19 cellular contexts compared by ENCODE assay signal in the genomic region with DNA sequence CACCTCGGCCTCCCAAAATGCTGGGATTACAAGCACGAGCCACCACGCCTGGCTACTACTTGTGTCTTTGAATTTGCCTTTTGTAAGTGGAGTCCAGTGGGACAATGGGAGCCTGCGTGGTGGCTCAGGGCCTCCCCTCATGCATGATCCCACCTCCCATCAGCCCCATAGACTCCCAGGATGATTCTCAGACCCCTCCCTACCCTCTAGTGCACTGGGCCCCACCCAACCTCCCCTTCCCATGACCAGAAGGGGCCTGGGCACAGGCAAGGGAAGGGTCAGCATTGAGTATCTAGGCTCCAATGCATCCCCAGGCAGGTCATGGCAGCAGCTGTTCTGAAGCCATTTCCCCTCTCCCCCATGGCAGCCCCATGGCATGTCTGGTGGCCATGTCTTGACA. TPM values are rescaled to one million over a fixed set of nuclear protein-coding genes. Genes with fewer than 3 reads are reported as not detected.
DNase-seq lines count a peak whose midpoint lies in the region; TF ChIP-seq lines count a peak whose summit lies in the region.
"Had no signal": no experiment of that assay in that cellular context is flagged by ENCODE, and none has a peak within 500 bp of the region (broad histone marks: within the 10 kb centered on the region; RNA-seq: fewer than 3 reads in every experiment).

No MANE protein-coding gene starts in this region.

- no peak overlapping the region for H3K27ac ChIP-seq in neuronal stem cell (replicated peaks; ENCODE audit: low read length)
- H3K27ac ChIP-seq: 22Rv1; A549; BLaER1 treated with 17β-estradiol and CSF1 and Interleukin-3, amounts not matched to agents 10 nM and 100 nM; C4-2B had no signal

- peak overlapping the region; percentile 44 for H2AK5ac ChIP-seq in neuronal stem cell (ENCODE audit: low read depth, low read length)

- H3K4me1 Mint-ChIP-seq in chondrocyte (ENCODE audit: low read depth) (peaks cover 25% of the 10 kb centered on the region), type B pancreatic cell (ENCODE audit: unreplicated experiment) (peaks cover 17% of the 10 kb centered on the region)
- H3K4me1 Mint-ChIP-seq: B cell had no signal

- peaks cover 4 to 11% of the 10 kb centered on the region in 2 donors for H3K4me1 ChIP-seq in neuronal stem cell (ENCODE audit: control insufficient read depth in 2 of 2, insufficient read depth in 1 of 2, low read depth in 1 of 2, low read length in 2 of 2)

- H3K27me3 Mint-ChIP-seq in chondrocyte (ENCODE audit: low read depth) (no peaks in the 10 kb centered on the region), type B pancreatic cell (no peaks in the 10 kb centered on the region)
- H3K27me3 Mint-ChIP-seq: CD4-positive, alpha-beta T cell had no signal

- H2BK120ac ChIP-seq in neuronal stem cell (ENCODE audit: low read depth, low read length), result no peak overlapping the region

- TF ChIP-seq CTCF in chondrocyte (IDR thresholded peaks at IDR 0.05), result no peak
- TF ChIP-seq CTCF in type B pancreatic cell (conservative IDR thresholded peaks at IDR 0.05), result no peak

- no peaks in the 10 kb centered on the region for H3K36me3 ChIP-seq in neuronal stem cell (replicated peaks in 1 of 2; ENCODE audit: control insufficient read depth in 2 of 2, insufficient read depth in 2 of 2, low read length in 2 of 2)

- WGBS in neuronal stem cell (ENCODE audit: extremely low coverage in 2 of 2, insufficient read length in 2 of 2, insufficient replicate concordance in 1 of 2), 2 donors, result no CpG with 5 or more reads among the region's 4 CpGs

- no peaks in the 10 kb centered on the region for H3K9me3 ChIP-seq in neuronal stem cell (replicated peaks in 1 of 2; ENCODE audit: control insufficient read depth in 2 of 2, insufficient read depth in 1 of 2, low read depth in 1 of 2, low read length in 2 of 2)
- H3K9me3 ChIP-seq: A549; BLaER1 treated with 17β-estradiol and CSF1 and Interleukin-3, amounts not matched to agents 10 nM and 100 nM; Caco-2 had no signal

- H2AFZ ChIP-seq in neuronal stem cell (ENCODE audit: low read length), result no peak overlapping the region

- no peak overlapping the region for H3K18ac ChIP-seq in neuronal stem cell (ENCODE audit: low read length)

- no peak overlapping the region for H2BK12ac ChIP-seq in neuronal stem cell (ENCODE audit: low read length)

- peaks cover 0 to 8% (median 0%) of the 10 kb centered on the region in 3 experiments for H3K27me3 ChIP-seq in neuronal stem cell (ENCODE audit: control insufficient read depth in 3 of 3, insufficient read depth in 3 of 3, low read depth in 1 of 3, low read length in 3 of 3)
- H3K27me3 ChIP-seq: BLaER1 treated with 17β-estradiol and CSF1 and Interleukin-3, amounts not matched to agents 10 nM and 100 nM had no signal

- H3K4me3 ChIP-seq in neuronal stem cell (ENCODE audit: low read length in 2 of 2), result no peak overlapping the region
- H3K4me3 ChIP-seq: A549; BLaER1 treated with 17β-estradiol and CSF1 and Interleukin-3, amounts not matched to agents 10 nM and 100 nM had no signal

- H3K4me3 Mint-ChIP-seq in chondrocyte (ENCODE audit: unreplicated experiment) (no peak overlapping the region), type B pancreatic cell (no peak overlapping the region)
- H3K4me3 Mint-ChIP-seq: B cell; CD4-positive, alpha-beta T cell; CD8-positive, alpha-beta T cell had no signal

- H3K4me2 ChIP-seq in neuronal stem cell (ENCODE audit: insufficient read depth, low read length, poor library complexity, severe bottlenecking), result no peak overlapping the region
- H3K4me2 ChIP-seq: A549; BLaER1 treated with 17β-estradiol and CSF1 and Interleukin-3, amounts not matched to agents 10 nM and 100 nM had no signal

- H2BK5ac ChIP-seq in neuronal stem cell (ENCODE audit: low read length), result no peak overlapping the region

- H3K4ac ChIP-seq in neuronal stem cell (ENCODE audit: low read length), result no peak overlapping the region

- no peaks in the 10 kb centered on the region for H3K36me3 Mint-ChIP-seq in chondrocyte (ENCODE audit: low read depth)
- H3K36me3 Mint-ChIP-seq in type B pancreatic cell, result no peaks in the 10 kb centered on the region
- H3K36me3 Mint-ChIP-seq: CD8-positive, alpha-beta T cell had no signal

- H3K79me1 ChIP-seq in neuronal stem cell (ENCODE audit: low read depth, low read length), result no peaks in the 10 kb centered on the region

- peak overlapping the region; percentile 89 for H4K8ac ChIP-seq in neuronal stem cell (ENCODE audit: low read depth, low read length)

- H2BK15ac ChIP-seq in neuronal stem cell (ENCODE audit: low read length), result peak overlapping the region; percentile 12

- H3K14ac ChIP-seq in neuronal stem cell (ENCODE audit: low read length), result no peak overlapping the region

- no peak overlapping the region for H3K9ac ChIP-seq in neuronal stem cell (ENCODE audit: low read depth, low read length, poor library complexity)
- H3K9ac ChIP-seq: BLaER1 treated with 17β-estradiol and CSF1 and Interleukin-3, amounts not matched to agents 10 nM and 100 nM had no signal

- no peak overlapping the region for H4K91ac ChIP-seq in neuronal stem cell (ENCODE audit: low read depth, low read length, poor library complexity)

- H3K9me3 Mint-ChIP-seq in chondrocyte (ENCODE audit: low read depth), result no peaks in the 10 kb centered on the region
- no peaks in the 10 kb centered on the region for H3K9me3 Mint-ChIP-seq in type B pancreatic cell
- H3K9me3 Mint-ChIP-seq: CD4-positive, alpha-beta T cell; CD8-positive, alpha-beta T cell had no signal

- H3K23ac ChIP-seq in neuronal stem cell (ENCODE audit: low read depth, low read length, poor library complexity), result no peak overlapping the region

- DNase-seq in activated CD8-positive, alpha-beta memory T cell treated with anti-CD3 and anti-CD28 coated beads for 24 hours, result peak; percentile 46
- DNase-seq in activated CD8-positive, alpha-beta memory T cell treated with anti-CD3 and anti-CD28 coated beads, Interleukin-2, amount 50 U/mL, for 48 hours, result no peak
- DNase-seq in chondrocyte (ENCODE audit: low spot score) (peak; percentile 40), neuronal stem cell (ENCODE audit: low spot score) (no peak), type B pancreatic cell (ENCODE audit: extremely low spot score, unreplicated experiment) (peak; percentile 49), T1000 (lab: John Stamatoyannopoulos, UW) (no peak)
- no peak for DNase-seq in stimulated activated naive CD4-positive, alpha-beta T cell treated with Interleukin-2 at 50 U/mL for 16 hours (lab: John Stamatoyannopoulos, UW)
- DNase-seq: AML-193; Caco-2; Calu3; CD4-positive, alpha-beta T cell; CD8-positive, alpha-beta T cell; DMS79 treated with DMSO at 0.1 percent for 48 hours; GF-D8 had no signal

- H3K27ac Mint-ChIP-seq in chondrocyte (ENCODE audit: unreplicated experiment) (no peak overlapping the region), type B pancreatic cell (no peak overlapping the region)
- H3K27ac Mint-ChIP-seq: B cell; CD4-positive, alpha-beta T cell; CD8-positive, alpha-beta T cell had no signal

RNA-seq across cellular contexts. Expression of a gene that starts 18.7 kb away (rescaled TPM):
- total RNA-seq in chondrocyte (2.3 to 4.1 TPM (median 3.2 TPM) in 3 replicates), type B pancreatic cell (ENCODE audit: low replicate concordance) (15.2 and 23.4 TPM in 2 replicates)
- 35.5 TPM for polyA plus RNA-seq in neuronal stem cell (2013, experiment 1 of 2)
- polyA plus RNA-seq in neuronal stem cell (2013, experiment 2 of 2), result 36.7 TPM
- total RNA-seq: B cell; CD4-positive, alpha-beta T cell had no signal

Comparison
In these comparisons a context has a peak if more than half of its experiments do, and no peak if none do; other contexts are left out.
1. DNase-seq: peak in activated CD8-positive, alpha-beta memory T cell treated with anti-CD3 and anti-CD28 coated beads for 24 hours (single experiment), chondrocyte (single experiment) and type B pancreatic cell (single experiment); none in activated CD8-positive, alpha-beta memory T cell treated with anti-CD3 and anti-CD28 coated beads, Interleukin-2, amount 50 U/mL, for 48 hours (single experiment), neuronal stem cell (single experiment), T1000 (single experiment) and stimulated activated naive CD4-positive, alpha-beta T cell treated with Interleukin-2 at 50 U/mL for 16 hours (single experiment).